ENCODE assay signal across 1 cellular context in the genomic region with DNA sequence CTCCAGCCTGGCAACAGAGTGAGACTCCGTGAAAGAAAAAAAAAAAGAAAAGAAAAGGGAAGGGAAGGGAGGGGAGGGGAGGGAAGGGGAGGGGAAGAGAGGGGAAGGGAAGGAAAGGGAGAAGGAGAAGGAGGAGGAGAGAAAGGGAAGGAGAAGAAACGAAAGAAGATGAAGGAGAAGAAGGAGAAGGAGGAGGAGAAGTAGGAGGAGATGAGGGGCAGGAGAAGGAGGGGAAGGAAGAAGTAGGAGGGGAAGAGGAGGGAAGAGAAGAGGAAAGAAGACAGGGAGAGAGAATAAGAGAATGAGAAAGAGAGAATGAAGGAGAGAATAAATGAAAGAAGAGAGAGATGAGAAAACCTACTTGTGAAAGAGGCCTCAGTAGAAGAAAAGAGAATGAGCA.
TF ChIP-seq lines count a peak whose summit lies in the region.

No MANE protein-coding gene starts in this region.

TF ChIP-seq in HEK293, 187 proteins besides CTCF, POLR2A, EP300 and RAD21 (continued from another document):
- TF ChIP-seq ZNF768 (tag by site-specific recombination; IDR thresholded peaks at IDR 0.05) (no peak), ZNF335 (tag by site-specific recombination; conservative IDR thresholded peaks at IDR 0.05) (no peak), PRDM1 (tag by site-specific recombination; IDR thresholded peaks at IDR 0.05) (peak; percentile 89)
- TF ChIP-seq, protein P1, sequence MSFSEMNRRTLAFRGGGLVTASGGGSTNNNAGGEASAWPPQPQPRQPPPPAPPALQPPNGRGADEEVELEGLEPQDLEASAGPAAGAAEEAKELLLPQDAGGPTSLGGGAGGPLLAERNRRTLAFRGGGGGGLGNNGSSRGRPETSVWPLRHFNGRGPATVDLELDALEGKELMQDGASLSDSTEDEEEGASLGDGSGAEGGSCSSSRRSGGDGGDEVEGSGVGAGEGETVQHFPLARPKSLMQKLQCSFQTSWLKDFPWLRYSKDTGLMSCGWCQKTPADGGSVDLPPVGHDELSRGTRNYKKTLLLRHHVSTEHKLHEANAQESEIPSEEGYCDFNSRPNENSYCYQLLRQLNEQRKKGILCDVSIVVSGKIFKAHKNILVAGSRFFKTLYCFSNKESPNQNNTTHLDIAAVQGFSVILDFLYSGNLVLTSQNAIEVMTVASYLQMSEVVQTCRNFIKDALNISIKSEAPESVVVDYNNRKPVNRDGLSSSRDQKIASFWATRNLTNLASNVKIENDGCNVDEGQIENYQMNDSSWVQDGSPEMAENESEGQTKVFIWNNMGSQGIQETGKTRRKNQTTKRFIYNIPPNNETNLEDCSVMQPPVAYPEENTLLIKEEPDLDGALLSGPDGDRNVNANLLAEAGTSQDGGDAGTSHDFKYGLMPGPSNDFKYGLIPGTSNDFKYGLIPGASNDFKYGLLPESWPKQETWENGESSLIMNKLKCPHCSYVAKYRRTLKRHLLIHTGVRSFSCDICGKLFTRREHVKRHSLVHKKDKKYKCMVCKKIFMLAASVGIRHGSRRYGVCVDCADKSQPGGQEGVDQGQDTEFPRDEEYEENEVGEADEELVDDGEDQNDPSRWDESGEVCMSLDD (tag by site-specific recombination; IDR thresholded peaks at IDR 0.05), result no peak
